In the genomic region with DNA sequence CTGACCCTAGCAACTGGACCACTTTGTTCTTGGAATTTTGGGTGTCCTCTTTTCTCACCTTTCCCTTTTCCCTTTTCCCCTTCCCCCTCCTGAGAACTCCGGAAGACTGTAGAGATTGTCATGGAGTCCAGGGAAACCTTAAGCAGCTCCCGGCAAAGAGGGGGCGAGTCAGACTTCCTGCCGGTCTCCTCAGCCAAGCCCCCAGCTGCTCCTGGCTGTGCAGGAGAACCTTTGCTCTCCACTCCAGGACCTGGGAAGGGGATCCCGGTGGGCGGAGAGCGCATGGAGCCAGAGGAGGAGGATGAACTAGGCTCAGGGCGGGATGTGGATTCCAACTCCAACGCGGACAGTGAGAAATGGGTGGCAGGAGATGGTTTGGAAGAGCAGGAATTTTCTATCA, we compare ENCODE assay signal across 15 cellular contexts. TPM values are rescaled to one million over a fixed set of nuclear protein-coding genes. Genes with fewer than 3 reads are reported as not detected.
DNase-seq lines count a peak whose midpoint lies in the region; ATAC-seq and TF ChIP-seq lines count a peak whose summit lies in the region.
"Had no signal": no experiment of that assay in that cellular context is flagged by ENCODE, and none has a peak within 500 bp of the region (broad histone marks: within the 10 kb centered on the region; RNA-seq: fewer than 3 reads in every experiment).

No MANE protein-coding gene starts in this region.

- H3K27ac Mint-ChIP-seq in brain (peak overlapping the region in 4 of 5 experiments; percentile 49 to 88 (median 69)), memory B cell (peak overlapping the region; percentile 56)
- H3K27ac Mint-ChIP-seq in stimulated activated effector memory CD8-positive, alpha-beta T cell treated with anti-CD3 and anti-CD28 coated beads, Interleukin-12 subunit alpha, Interleukin-12 subunit beta, amount 100 ng/mL, for 72 hours, result peak overlapping the region; percentile 89
- H3K27ac Mint-ChIP-seq: activated naive CD4-positive, alpha-beta T cell treated with anti-CD3 and anti-CD28 coated beads, Interleukin-2, amount 50 U/mL, for 24 hours had no signal

- H3K27me3 Mint-ChIP-seq in brain (no peaks in the 10 kb centered on the region), memory B cell (no peaks in the 10 kb centered on the region)
- H3K27me3 Mint-ChIP-seq: activated naive CD4-positive, alpha-beta T cell treated with anti-CD3 and anti-CD28 coated beads, Interleukin-2, amount 50 U/mL, for 24 hours had no signal

- no peak for TF ChIP-seq CTCF in brain (conservative IDR thresholded peaks at IDR 0.05)

- H3K4me3 Mint-ChIP-seq in brain (peak overlapping the region in 1 of 5 experiments; percentile 33), memory B cell (peak overlapping the region; percentile 13)
- peak overlapping the region; percentile 38 for H3K4me3 Mint-ChIP-seq in stimulated activated effector memory CD8-positive, alpha-beta T cell treated with anti-CD3 and anti-CD28 coated beads, Interleukin-12 subunit alpha, Interleukin-12 subunit beta, amount 100 ng/mL, for 72 hours
- H3K4me3 Mint-ChIP-seq: activated naive CD4-positive, alpha-beta T cell treated with anti-CD3 and anti-CD28 coated beads, Interleukin-2, amount 50 U/mL, for 24 hours had no signal

- DNase-seq in M059J (ENCODE audit: low read depth), result peak; percentile 55
- DNase-seq in memory B cell (ENCODE audit: low spot score in 2 of 2), result no peak
- DNase-seq in stimulated activated effector memory CD8-positive, alpha-beta T cell treated with anti-CD3 and anti-CD28 coated beads, Interleukin-12 subunit alpha, Interleukin-12 subunit beta, amount 100 ng/mL, for 72 hours (ENCODE audit: low spot score in 2 of 2), result no peak
- no peak for DNase-seq in stimulated activated CD8-positive, alpha-beta memory T cell treated with anti-CD3 and anti-CD28 coated beads, Interleukin-4, amount 100 ng/mL, for 48 hours
- no peak for DNase-seq in mucosa of gallbladder (ENCODE audit: low spot score)
- DNase-seq: Kasumi-1; NCI-H2081; NCI-H748 treated with DMSO at 0.1 percent for 48 hours; stimulated activated CD4-positive, alpha-beta T cell treated with anti-CD3 and anti-CD28 coated beads, Interleukin-4, amount 100 ng/mL, for 24 hours; stimulated activated naive CD8-positive, alpha-beta T cell treated with anti-CD3 and anti-CD28 coated beads, Interleukin-15, Interleukin-2, amounts not matched to agents 100 U/mL and 50 U/mL, for 24 hours had no signal

- H3K9me3 Mint-ChIP-seq in brain, result peaks cover 0 to 7% (median 0%) of the 10 kb centered on the region in 5 experiments
- H3K9me3 Mint-ChIP-seq in memory B cell, result no peaks in the 10 kb centered on the region
- no peaks in the 10 kb centered on the region for H3K9me3 Mint-ChIP-seq in stimulated activated effector memory CD8-positive, alpha-beta T cell treated with anti-CD3 and anti-CD28 coated beads, Interleukin-12 subunit alpha, Interleukin-12 subunit beta, amount 100 ng/mL, for 72 hours
- H3K9me3 Mint-ChIP-seq: activated naive CD4-positive, alpha-beta T cell treated with anti-CD3 and anti-CD28 coated beads, Interleukin-2, amount 50 U/mL, for 24 hours had no signal

- H3K36me3 Mint-ChIP-seq in brain (peaks cover 67% of the 10 kb centered on the region), memory B cell (peaks cover 29% of the 10 kb centered on the region)
- peaks cover 45% of the 10 kb centered on the region for H3K36me3 Mint-ChIP-seq in stimulated activated effector memory CD8-positive, alpha-beta T cell treated with anti-CD3 and anti-CD28 coated beads, Interleukin-12 subunit alpha, Interleukin-12 subunit beta, amount 100 ng/mL, for 72 hours
- H3K36me3 Mint-ChIP-seq: activated naive CD4-positive, alpha-beta T cell treated with anti-CD3 and anti-CD28 coated beads, Interleukin-2, amount 50 U/mL, for 24 hours had no signal

- ATAC-seq in memory B cell (ENCODE audit: low read depth) (no peak), HG02884 (IDR thresholded peaks at IDR 0.05; ENCODE audit: unreplicated experiment) (no peak), HG03571 (IDR thresholded peaks at IDR 0.05; ENCODE audit: unreplicated experiment) (no peak)
- ATAC-seq in stimulated activated effector memory CD8-positive, alpha-beta T cell treated with anti-CD3 and anti-CD28 coated beads, Interleukin-12 subunit alpha, Interleukin-12 subunit beta, amount 100 ng/mL, for 72 hours, result no peak
- ATAC-seq: esophagus mucosa; stimulated activated naive CD8-positive, alpha-beta T cell treated with anti-CD3 and anti-CD28 coated beads, Interleukin-15, Interleukin-2, amounts not matched to agents 100 U/mL and 50 U/mL, for 24 hours had no signal

- H3K4me1 Mint-ChIP-seq in brain, result peaks cover 70% of the 10 kb centered on the region
- peaks cover 56% of the 10 kb centered on the region for H3K4me1 Mint-ChIP-seq in memory B cell
- peaks cover 52% of the 10 kb centered on the region for H3K4me1 Mint-ChIP-seq in stimulated activated effector memory CD8-positive, alpha-beta T cell treated with anti-CD3 and anti-CD28 coated beads, Interleukin-12 subunit alpha, Interleukin-12 subunit beta, amount 100 ng/mL, for 72 hours

RNA-seq across cellular contexts. Expression of gene SETBP1, which starts 20.5 kb away (rescaled TPM):
- 1.9 and 4.1 TPM in 2 replicates for total RNA-seq in M059J (2014; rRNA removed; shearing (Covaris generic))
- polyA plus RNA-seq in brain (ENCODE audit: insufficient read depth, low read depth, low replicate concordance), result 25.7 TPM
- 36.2 TPM for total RNA-seq in mucosa of gallbladder
